ENCODE assay signal across 9 cellular contexts in the genomic region with DNA sequence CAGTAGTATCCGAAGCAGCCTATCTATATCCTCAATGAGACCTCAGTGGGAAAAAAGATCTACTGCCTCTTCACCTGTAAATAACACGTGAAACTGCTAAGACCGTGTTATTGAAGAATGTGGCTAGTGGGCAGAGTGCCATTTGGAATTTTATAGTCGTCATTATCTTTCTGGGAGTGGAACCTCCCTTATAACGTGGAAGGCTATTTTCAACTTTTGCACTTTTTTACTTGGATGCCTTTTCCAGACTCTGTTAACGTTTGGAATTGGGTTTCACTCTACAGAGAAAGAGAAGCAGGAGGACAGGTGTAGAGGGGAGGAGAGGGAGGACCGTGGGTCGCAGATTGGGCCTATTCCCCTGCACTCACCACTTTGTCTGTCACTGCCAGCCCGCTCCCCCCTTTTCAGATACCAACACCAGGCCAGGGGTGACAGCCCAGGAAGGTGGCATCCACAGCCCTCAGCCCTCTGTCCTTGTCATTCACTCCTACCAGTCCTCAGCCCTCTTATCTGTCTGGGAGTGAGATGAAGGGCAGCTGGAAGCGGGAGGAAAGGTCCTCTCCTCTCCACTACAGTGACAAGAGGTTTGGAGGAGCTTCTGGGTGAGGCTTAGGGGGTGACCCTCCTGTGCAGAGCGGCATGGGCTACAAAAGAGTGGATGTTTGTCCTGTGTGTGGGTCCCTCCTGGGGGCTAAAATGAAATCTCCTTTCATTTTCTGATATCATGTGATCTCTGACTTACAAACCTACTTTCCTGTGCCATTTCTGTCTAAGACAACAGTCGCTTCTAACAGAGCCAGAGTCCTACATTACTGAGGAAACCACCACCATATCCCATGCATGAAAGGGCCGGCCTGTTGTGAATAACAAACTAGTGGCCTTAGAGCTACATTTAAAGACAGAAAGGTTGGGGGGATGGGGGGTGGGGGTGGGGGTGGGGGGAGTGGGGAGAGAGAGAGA. TPM values are rescaled to one million over a fixed set of nuclear protein-coding genes. Genes with fewer than 3 reads are reported as not detected.
DNase-seq lines count a peak whose midpoint lies in the region; ATAC-seq and TF ChIP-seq lines count a peak whose summit lies in the region.
"Had no signal": no experiment of that assay in that cellular context is flagged by ENCODE, and none has a peak within 500 bp of the region (broad histone marks: within the 10 kb centered on the region; RNA-seq: fewer than 3 reads in every experiment).

No MANE protein-coding gene starts in this region.

- 48 to 57% (median 51%) methylated on average over 13 of the region's 13 CpGs for WGBS in heart left ventricle, 4 donors

- peak overlapping the region; percentile 75 for H3K4me2 ChIP-seq in PC-3 (ENCODE audit: low read length)

- no peaks in the 10 kb centered on the region for H3K27me3 ChIP-seq in heart left ventricle
- no peaks in the 10 kb centered on the region for H3K27me3 ChIP-seq in PC-3 (ENCODE audit: low read length)

- no peaks in the 10 kb centered on the region for H3K79me2 ChIP-seq in PC-3 (ENCODE audit: low read length)
- H3K79me2 ChIP-seq: parathyroid adenoma had no signal

- H3K9me2 ChIP-seq in PC-3 (replicated peaks; ENCODE audit: low read length) = no peaks in the 10 kb centered on the region

- CTCF ChIA-PET in PC-3 (lab: Charles Lee) = interaction anchor here (0.9 to 1.3 kb wide), 2 partner anchors 15 to 114 kb away, joined by 3 to 7 read pairs; no protein-coding TSS in a partner anchor

- intact Hi-C loops in heart left ventricle (cut with DNase I) (loop anchor here in 2 of 10 donors (2.0 to 5.0 kb wide), 2 partner anchors 35 to 115 kb away; no protein-coding TSS in a partner anchor), Right ventricle myocardium superior (cut with DNase I) (no loop called here), PC-3 (cut with micrococcal nuclease) (no loop called here), left colon (cut with DNase I, micrococcal nuclease) (no loop called here)

- POLR2A ChIA-PET in PC-3 (lab: Charles Lee; ENCODE audit: unreplicated experiment) = no interaction called here

- no TSS peak for BruUV-seq in PC-3 (replicated peaks; lab: Mats Ljungman, UMichigan)

- no peaks in the 10 kb centered on the region for H4K20me1 ChIP-seq in PC-3 (ENCODE audit: low read length)

- no peak overlapping the region for H3K9ac ChIP-seq in PC-3 (ENCODE audit: low read length)
- H3K9ac ChIP-seq: parathyroid adenoma had no signal

- TF ChIP-seq POLR2A in heart left ventricle (IDR thresholded peaks at IDR 0.05) = no peak

- H3K4me1 ChIP-seq in heart left ventricle = peaks cover 0 to 30% (median 8%) of the 10 kb centered on the region in 12 donors
- H3K4me1 ChIP-seq in PC-3 (ENCODE audit: insufficient read depth, low read length) = peaks cover 17% of the 10 kb centered on the region

- H3F3A ChIP-seq in PC-3 (ENCODE audit: low read length, unreplicated experiment) = no peaks in the 10 kb centered on the region

- TF ChIP-seq CTCF in heart left ventricle (IDR thresholded peaks at IDR 0.05) (no peak), PC-3 (conservative IDR thresholded peaks at IDR 0.05; ENCODE audit: low read depth, low read length) (no peak)

- H3K27ac ChIP-seq in heart left ventricle (no peak overlapping the region), PC-3 (ENCODE audit: low read length) (peak overlapping the region; percentile 8; the same call in 1 of the 2 replicates)
- H3K27ac ChIP-seq: parathyroid adenoma had no signal

- H3K4me3 ChIP-seq in heart left ventricle = no peak overlapping the region
- peak overlapping the region; percentile 34; the same call in 1 of the 2 replicates for H3K4me3 ChIP-seq in PC-3 (ENCODE audit: low read length)

- DNase-seq in heart left ventricle (no peak), Right ventricle myocardium superior (no peak), PC-3 (peak; percentile 38), left colon (peak; percentile 37 to 40), NCI-H748 treated with DMSO at 0.1 percent for 48 hours (lab: John Stamatoyannopoulos, UW) (no peak), hypothalamus (lab: John Stamatoyannopoulos, UW) (no peak), pons (ENCODE audit: low spot score) (no peak)
- DNase-seq in stimulated activated naive CD4-positive, alpha-beta T cell (lab: John Stamatoyannopoulos, UW) = no peak

- H3K36me3 ChIP-seq in heart left ventricle (no peaks in the 10 kb centered on the region), PC-3 (ENCODE audit: low read depth, low read length) (no peaks in the 10 kb centered on the region)

- H2AFZ ChIP-seq in PC-3 (ENCODE audit: low read length) = peak overlapping the region; percentile 28
- H2AFZ ChIP-seq: parathyroid adenoma had no signal

- ATAC-seq in heart left ventricle = peak in 3 of 4 donors; percentile 44 to 81 (median 66)
- no peak for ATAC-seq in Right ventricle myocardium superior (ENCODE audit: poor library complexity)
- ATAC-seq in PC-3 = peak; percentile 35
- ATAC-seq in left colon = peak; percentile 66

- H3K9me3 ChIP-seq in heart left ventricle (no peaks in the 10 kb centered on the region), PC-3 (ENCODE audit: low read length) (no peaks in the 10 kb centered on the region)

RNA-seq across cellular contexts. Expression of a gene that starts 23.9 kb away (rescaled TPM):
- total RNA-seq in heart left ventricle = 10 to 100 TPM; 14.0 to 26.8 (median 18.8) TPM
- 1 to 10 TPM; 6.5 to 7.6 TPM for polyA plus RNA-seq in heart left ventricle
- total RNA-seq in Right ventricle myocardium superior = 19.5 TPM
- total RNA-seq in PC-3 (2014; rRNA removed) = 3.4 and 7.0 TPM in 2 replicates
- total RNA-seq in left colon = 10 to 100 TPM in 1 of 2 donors, 1 to 10 TPM in 1; 6.6 to 11.4 TPM

RNA-seq across cellular contexts. Expression of a gene that starts 43.1 kb away (rescaled TPM):
- total RNA-seq in heart left ventricle (10 to 100 TPM in 5 of 9 donors, 1 to 10 TPM in 4; 5.8 to 22.4 (median 10.8) TPM), Right ventricle myocardium superior (3.5 TPM), PC-3 (2014; rRNA removed) (8.2 and 9.1 TPM in 2 replicates), left colon (10 to 100 TPM; 10.8 to 12.5 TPM)
- polyA plus RNA-seq in heart left ventricle = 10 to 100 TPM in 1 of 2 donors, 1 to 10 TPM in 1; 3.0 to 19.5 TPM

Comparison
In these comparisons a context has a peak if more than half of its experiments do, and no peak if none do; other contexts are left out.
1. DNase-seq: peak in PC-3 (single experiment) and left colon (2 of 2); none in heart left ventricle (0 of 5), Right ventricle myocardium superior (single experiment), NCI-H748 treated with DMSO at 0.1 percent for 48 hours (single experiment), hypothalamus (0 of 51), pons (single experiment) and stimulated activated naive CD4-positive, alpha-beta T cell (0 of 6).